In the genomic region with DNA sequence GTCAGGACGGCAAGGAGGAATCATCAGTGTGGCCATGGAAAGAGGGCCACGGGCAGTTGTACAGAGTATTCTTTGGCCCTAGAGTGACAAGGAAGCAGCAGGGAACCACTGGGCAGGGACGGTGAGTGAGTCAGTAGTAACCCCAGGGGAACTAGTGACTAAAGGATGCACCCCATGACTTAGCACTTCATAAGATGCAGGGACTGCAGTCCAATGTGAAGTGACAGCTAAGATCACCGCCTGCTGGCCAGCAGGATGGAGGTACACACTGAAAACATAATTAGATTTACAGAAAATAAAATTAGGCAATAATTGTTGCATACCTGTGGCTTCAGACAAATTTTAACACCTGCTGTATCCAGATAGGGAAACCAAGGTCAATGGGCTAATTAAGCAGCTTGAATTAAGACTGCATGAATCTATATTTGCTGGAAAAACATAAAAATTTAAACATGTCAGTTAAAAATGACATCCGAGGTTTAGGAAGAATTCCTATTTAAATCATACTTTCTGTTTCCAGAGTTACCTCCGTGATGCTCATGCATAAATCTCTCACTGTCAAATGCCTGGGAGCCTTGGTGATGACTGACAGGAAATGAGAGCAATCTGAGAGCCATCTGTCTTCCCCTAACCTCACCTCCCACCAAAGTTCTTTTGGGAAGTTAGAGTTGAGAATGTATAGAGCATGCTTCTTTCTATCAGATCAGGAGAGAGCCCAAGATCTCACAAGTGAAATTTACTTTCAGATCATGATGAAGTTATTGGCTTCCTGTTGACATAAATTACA, we compare ENCODE assay signal across 8 cellular contexts. TPM values are rescaled to one million over a fixed set of nuclear protein-coding genes. Genes with fewer than 3 reads are reported as not detected.
DNase-seq lines count a peak whose midpoint lies in the region; ATAC-seq and TF ChIP-seq lines count a peak whose summit lies in the region.

No MANE protein-coding gene starts in this region.

- no peak overlapping the region for H3K4me2 ChIP-seq in MM.1S (ENCODE audit: low read depth, low read length)

- peak; percentile 22; the same call in 1 of the 2 replicates for TF ChIP-seq CTCF in MM.1S (IDR thresholded peaks at IDR 0.05; ENCODE audit: low read length)

- H3K4me3 ChIP-seq in MM.1S (ENCODE audit: low read length), result no peak overlapping the region

- H3K79me2 ChIP-seq in MM.1S (ENCODE audit: low read length), result no peaks in the 10 kb centered on the region

- no peaks in the 10 kb centered on the region for H3F3A ChIP-seq in MM.1S (ENCODE audit: insufficient read depth, low read length)

- H4K20me1 ChIP-seq in MM.1S (ENCODE audit: insufficient read depth, low read length), result no peaks in the 10 kb centered on the region

- no peak overlapping the region for H3K9ac ChIP-seq in MM.1S (ENCODE audit: low read length)

- no peaks in the 10 kb centered on the region for H3K4me1 ChIP-seq in MM.1S (ENCODE audit: low read length)

- no peak overlapping the region for H3K27ac ChIP-seq in MM.1S (ENCODE audit: low read length)

- H3K27me3 ChIP-seq in MM.1S (replicated peaks; ENCODE audit: insufficient read depth, low read length), result no peaks in the 10 kb centered on the region

- DNase-seq in CD1c-positive myeloid dendritic cell (ENCODE audit: extremely low spot score) (peak; percentile 56), MM.1S (peak; percentile 16), pons (ENCODE audit: low spot score) (no peak), NCI-H446 (lab: John Stamatoyannopoulos, UW) (no peak), GDM1 (lab: John Stamatoyannopoulos, UW) (no peak)

- no peaks in the 10 kb centered on the region for H3K9me2 ChIP-seq in MM.1S (replicated peaks; ENCODE audit: insufficient read depth, low read length)

- H2AFZ ChIP-seq in MM.1S (ENCODE audit: low read length), result no peak overlapping the region

- H3K9me3 ChIP-seq in MM.1S (replicated peaks; ENCODE audit: insufficient read depth, low read length), result no peaks in the 10 kb centered on the region

- no peaks in the 10 kb centered on the region for H3K36me3 ChIP-seq in MM.1S (replicated peaks; ENCODE audit: insufficient read depth, low read length)

- peak; percentile 75 for ATAC-seq in GM21529 (IDR thresholded peaks at IDR 0.05; ENCODE audit: unreplicated experiment)
- ATAC-seq in esophagus mucosa, result peak; percentile 94
- ATAC-seq in HG02840 (IDR thresholded peaks at IDR 0.05; ENCODE audit: low FRiP score, unreplicated experiment), result no peak

RNA-seq across cellular contexts. Expression of a gene that starts 56.5 kb away (rescaled TPM):
- total RNA-seq in esophagus mucosa, result 0.04 TPM

Comparison
In these comparisons a context has a peak if more than half of its experiments do, and no peak if none do; other contexts are left out.
1. DNase-seq: peak in CD1c-positive myeloid dendritic cell (single experiment) and MM.1S (single experiment); none in pons (single experiment), NCI-H446 (0 of 2) and GDM1 (single experiment).